ENCODE assay signal across 11 cellular contexts in the genomic region with DNA sequence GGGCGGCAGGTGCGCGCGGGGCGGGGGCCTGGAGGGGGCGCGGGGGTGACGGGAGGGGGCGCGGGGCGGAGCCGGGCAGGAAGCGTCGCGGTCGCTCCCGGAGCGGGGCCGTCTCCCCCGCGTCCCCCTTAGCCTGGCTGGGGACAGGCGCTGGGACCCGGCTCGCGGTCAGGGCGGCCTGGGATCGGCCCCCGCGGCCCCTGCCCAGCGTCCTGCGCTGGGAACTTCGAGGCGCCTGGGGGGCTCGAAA.
DNase-seq lines count a peak whose midpoint lies in the region; ATAC-seq, FAIRE-seq and TF ChIP-seq lines count a peak whose summit lies in the region.
"Had no signal": no experiment of that assay in that cellular context is flagged by ENCODE, and none has a peak within 500 bp of the region (broad histone marks: within the 10 kb centered on the region; RNA-seq: fewer than 3 reads in every experiment).

No MANE protein-coding gene starts in this region.

- 0 out of 2 replicates have a peak, but pooled peaks have one; percentile 16 for TF ChIP-seq RAD21 in HepG2 (CRISPR knock-in tag; IDR thresholded peaks at IDR 0.05)

- H3K4me3 ChIP-seq in H7 (ENCODE audit: insufficient read depth, low read depth, low read length): peak overlapping the region; percentile 69
- peak overlapping the region; percentile 61 to 62 for H3K4me3 ChIP-seq in ascending aorta
- peak overlapping the region; percentile 85 to 92 (median 86) for H3K4me3 ChIP-seq in HepG2 (replicated peaks in 1 of 3; ENCODE audit: insufficient read depth in 1 of 3, low read depth in 2 of 3, low read length in 3 of 3)
- H3K4me3 ChIP-seq in thoracic aorta: peak overlapping the region; percentile 67
- H3K4me3 ChIP-seq: lung had no signal

- WGBS in HepG2 (ENCODE audit: low lambda C conversion rate): no CpG with 5 or more reads among the region's 34 CpGs

- CTCF ChIA-PET in HepG2 (lab: Yijun Ruan, JAX; ENCODE audit: low intra/inter-chr PET ratio, low total read pairs): no interaction called here

- H3K4me1 ChIP-seq in ascending aorta: peaks cover 6 to 12% of the 10 kb centered on the region in 2 donors
- H3K4me1 ChIP-seq in HepG2 (ENCODE audit: insufficient read depth, low read length): peaks cover 45% of the 10 kb centered on the region
- H3K4me1 ChIP-seq in thoracic aorta (ENCODE audit: control insufficient read depth in 1 of 2, low read depth in 2 of 2): peaks cover 8 to 16% of the 10 kb centered on the region in 2 donors

- FAIRE-seq in HepG2 (lab: Jason Lieb, UNC): no peak

- DNase-seq in H7: no peak
- no peak for DNase-seq in ascending aorta (ENCODE audit: low spot score in 2 of 2)
- DNase-seq in HepG2 (ENCODE audit: low spot score): no peak
- DNase-seq in thoracic aorta (ENCODE audit: low spot score): no peak
- no peak for DNase-seq in NCI-H2081 treated with DMSO at 0.1 percent for 48 hours (lab: John Stamatoyannopoulos, UW)
- no peak for DNase-seq in HPDE6-E6E7 (ENCODE audit: extremely low spot score)
- DNase-seq: activated T-cell treated with anti-CD3 and anti-CD28 coated beads, Interleukin-2, amount 50 U/mL, for 1 hour; NCI-H1694 treated with DMSO at 0.1 percent for 48 hours had no signal

- BruUV-seq in HepG2 (replicated peaks; lab: Mats Ljungman, UMichigan): no TSS peak

- H3K9me3 ChIP-seq in ascending aorta (no peaks in the 10 kb centered on the region), HepG2 (ENCODE audit: low read length) (no peaks in the 10 kb centered on the region), thoracic aorta (no peaks in the 10 kb centered on the region)

- TF ChIP-seq POLR2A in HepG2 (IDR thresholded peaks at IDR 0.05; ENCODE audit: insufficient read depth in 1 of 2, low read depth in 2 of 2, low read length in 2 of 2): no peak

- H3K27ac ChIP-seq in ascending aorta (no peak overlapping the region), HepG2 (ENCODE audit: extremely low read length, insufficient read depth, low read length) (peak overlapping the region; percentile 71), thoracic aorta (no peak overlapping the region)

- H3K4me2 ChIP-seq in HepG2 (ENCODE audit: low read depth, low read length): peak overlapping the region; percentile 76

- POLR2A ChIA-PET in HepG2 (lab: Yijun Ruan, JAX): interaction anchor here (1.1 to 3.1 kb wide), 6 partner anchors 9 to 205 kb away, joined by 3 to 26 read pairs (median 6); no protein-coding TSS in a partner anchor

- peak overlapping the region; percentile 77 for H3K9ac ChIP-seq in HepG2 (ENCODE audit: insufficient read depth, low read depth, low read length)

- no peak overlapping the region for H2AFZ ChIP-seq in HepG2 (ENCODE audit: low read length)

- TF ChIP-seq EP300 in HepG2 (IDR thresholded peaks at IDR 0.05; ENCODE audit: low read depth in 2 of 2, low read length in 2 of 2): no peak
- no peak for TF ChIP-seq EP300 in HepG2 (CRISPR knock-in tag; IDR thresholded peaks at IDR 0.05; ENCODE audit: borderline replicate concordance)

- H3K36me3 ChIP-seq in H7 (replicated peaks; ENCODE audit: control insufficient read depth, insufficient read depth, low read length) (no peaks in the 10 kb centered on the region), ascending aorta (no peaks in the 10 kb centered on the region), HepG2 (replicated peaks in 1 of 2; ENCODE audit: control insufficient read depth in 1 of 2, insufficient read depth in 2 of 2, low read length in 2 of 2) (no peaks in the 10 kb centered on the region; a peak in 1 of 5 replicates), thoracic aorta (no peaks in the 10 kb centered on the region)

- TF ChIP-seq CTCF in ascending aorta (IDR thresholded peaks at IDR 0.05) (no peak), HepG2 (CRISPR knock-in tag; IDR thresholded peaks at IDR 0.05) (no peak), thoracic aorta (IDR thresholded peaks at IDR 0.05) (no peak)

- peaks cover 16% of the 10 kb centered on the region for H3K27me3 ChIP-seq in H7 (ENCODE audit: control insufficient read depth, insufficient read depth, low read length)
- H3K27me3 ChIP-seq in ascending aorta: peaks cover 11% of the 10 kb centered on the region
- H3K27me3 ChIP-seq in HepG2 (ENCODE audit: control insufficient read depth in 1 of 2, insufficient read depth in 2 of 2, low read length in 2 of 2): peaks cover 4 to 28% of the 10 kb centered on the region in 2 experiments; a peak in 4 of 5 replicates
- H3K27me3 ChIP-seq in thoracic aorta (replicated peaks; ENCODE audit: insufficient read depth): no peaks in the 10 kb centered on the region

- H4K20me1 ChIP-seq in HepG2 (ENCODE audit: insufficient read depth, low read length): no peaks in the 10 kb centered on the region; the same call in 1 of the 2 replicates

- intact Hi-C loops in ascending aorta (cut with DNase I) (no loop called here), HepG2 (cut with micrococcal nuclease; ENCODE audit: unreplicated experiment) (no loop called here)

- H3K79me2 ChIP-seq in HepG2 (ENCODE audit: insufficient read depth, low read length): no peaks in the 10 kb centered on the region

- peak; percentile 17 for ATAC-seq in HepG2
- no peak for ATAC-seq in thoracic aorta (ENCODE audit: insufficient number of reproducible peaks, low FRiP score, low read depth)
- ATAC-seq in HG03520 (IDR thresholded peaks at IDR 0.05; ENCODE audit: unreplicated experiment): no peak
- ATAC-seq in GM18873 (IDR thresholded peaks at IDR 0.05; ENCODE audit: low FRiP score, unreplicated experiment): no peak

- in situ Hi-C loops in HepG2 (cut with HindIII; ENCODE audit: extremely low pct_ligation_motif_present, low pct_unique_long_range_greater_than_20kb): no loop called here

TF ChIP-seq in HepG2, 621 proteins besides CTCF, POLR2A, EP300 and RAD21:
- TF ChIP-seq, protein P1, sequence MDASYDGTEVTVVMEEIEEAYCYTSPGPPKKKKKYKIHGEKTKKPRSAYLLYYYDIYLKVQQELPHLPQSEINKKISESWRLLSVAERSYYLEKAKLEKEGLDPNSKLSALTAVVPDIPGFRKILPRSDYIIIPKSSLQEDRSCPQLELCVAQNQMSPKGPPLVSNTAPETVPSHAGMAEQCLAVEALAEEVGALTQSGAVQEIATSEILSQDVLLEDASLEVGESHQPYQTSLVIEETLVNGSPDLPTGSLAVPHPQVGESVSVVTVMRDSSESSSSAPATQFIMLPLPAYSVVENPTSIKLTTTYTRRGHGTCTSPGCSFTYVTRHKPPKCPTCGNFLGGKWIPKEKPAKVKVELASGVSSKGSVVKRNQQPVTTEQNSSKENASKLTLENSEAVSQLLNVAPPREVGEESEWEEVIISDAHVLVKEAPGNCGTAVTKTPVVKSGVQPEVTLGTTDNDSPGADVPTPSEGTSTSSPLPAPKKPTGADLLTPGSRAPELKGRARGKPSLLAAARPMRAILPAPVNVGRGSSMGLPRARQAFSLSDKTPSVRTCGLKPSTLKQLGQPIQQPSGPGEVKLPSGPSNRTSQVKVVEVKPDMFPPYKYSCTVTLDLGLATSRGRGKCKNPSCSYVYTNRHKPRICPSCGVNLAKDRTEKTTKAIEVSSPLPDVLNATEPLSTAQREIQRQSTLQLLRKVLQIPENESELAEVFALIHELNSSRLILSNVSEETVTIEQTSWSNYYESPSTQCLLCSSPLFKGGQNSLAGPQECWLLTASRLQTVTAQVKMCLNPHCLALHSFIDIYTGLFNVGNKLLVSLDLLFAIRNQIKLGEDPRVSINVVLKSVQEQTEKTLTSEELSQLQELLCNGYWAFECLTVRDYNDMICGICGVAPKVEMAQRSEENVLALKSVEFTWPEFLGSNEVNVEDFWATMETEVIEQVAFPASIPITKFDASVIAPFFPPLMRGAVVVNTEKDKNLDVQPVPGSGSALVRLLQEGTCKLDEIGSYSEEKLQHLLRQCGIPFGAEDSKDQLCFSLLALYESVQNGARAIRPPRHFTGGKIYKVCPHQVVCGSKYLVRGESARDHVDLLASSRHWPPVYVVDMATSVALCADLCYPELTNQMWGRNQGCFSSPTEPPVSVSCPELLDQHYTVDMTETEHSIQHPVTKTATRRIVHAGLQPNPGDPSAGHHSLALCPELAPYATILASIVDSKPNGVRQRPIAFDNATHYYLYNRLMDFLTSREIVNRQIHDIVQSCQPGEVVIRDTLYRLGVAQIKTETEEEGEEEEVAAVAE (CRISPR knock-in tag; IDR thresholded peaks at IDR 0.05; ENCODE audit: borderline replicate concordance): no peak
- TF ChIP-seq HNRNPK (IDR thresholded peaks at IDR 0.05; ENCODE audit: low read depth, low read length, poor library complexity, severe bottlenecking): peak; percentile 44
TF ChIP-seq in HepG2: peak in this region for 1.
